In the genomic region with DNA sequence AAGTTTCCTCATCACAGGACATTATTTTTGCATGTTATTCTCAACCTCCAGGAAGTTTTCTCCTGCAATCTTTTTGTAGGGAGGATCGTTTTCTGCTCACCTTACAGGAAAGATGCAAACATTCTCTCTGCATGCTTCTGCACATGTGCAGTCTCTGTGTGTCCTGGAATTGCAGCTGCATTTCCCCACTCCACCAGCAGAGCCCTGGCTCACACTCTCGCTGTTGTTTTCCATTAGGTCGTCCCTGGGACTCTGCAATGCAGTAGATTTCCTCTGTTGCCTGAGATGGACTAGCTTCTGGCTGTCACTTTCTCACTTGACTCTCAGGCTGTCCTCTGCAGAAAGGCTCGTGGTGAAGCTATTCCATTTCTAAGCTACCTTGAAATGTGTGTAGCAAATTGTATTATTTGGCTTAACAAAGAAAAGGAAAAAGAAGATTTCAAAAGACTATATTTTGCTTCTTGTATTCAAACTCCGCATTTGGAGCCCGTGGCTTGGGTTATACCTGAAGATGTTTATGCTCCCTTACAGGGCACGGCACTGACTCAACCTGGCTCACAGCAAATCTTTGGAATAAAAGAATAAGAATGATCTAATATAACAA, we compare ENCODE assay signal across 1 cellular context.
TF ChIP-seq lines count a peak whose summit lies in the region.

No MANE protein-coding gene starts in this region.

TF ChIP-seq in SK-N-SH, 30 proteins besides CTCF, POLR2A, EP300 and RAD21 (continued from another document):
- TF ChIP-seq, protein P1, sequence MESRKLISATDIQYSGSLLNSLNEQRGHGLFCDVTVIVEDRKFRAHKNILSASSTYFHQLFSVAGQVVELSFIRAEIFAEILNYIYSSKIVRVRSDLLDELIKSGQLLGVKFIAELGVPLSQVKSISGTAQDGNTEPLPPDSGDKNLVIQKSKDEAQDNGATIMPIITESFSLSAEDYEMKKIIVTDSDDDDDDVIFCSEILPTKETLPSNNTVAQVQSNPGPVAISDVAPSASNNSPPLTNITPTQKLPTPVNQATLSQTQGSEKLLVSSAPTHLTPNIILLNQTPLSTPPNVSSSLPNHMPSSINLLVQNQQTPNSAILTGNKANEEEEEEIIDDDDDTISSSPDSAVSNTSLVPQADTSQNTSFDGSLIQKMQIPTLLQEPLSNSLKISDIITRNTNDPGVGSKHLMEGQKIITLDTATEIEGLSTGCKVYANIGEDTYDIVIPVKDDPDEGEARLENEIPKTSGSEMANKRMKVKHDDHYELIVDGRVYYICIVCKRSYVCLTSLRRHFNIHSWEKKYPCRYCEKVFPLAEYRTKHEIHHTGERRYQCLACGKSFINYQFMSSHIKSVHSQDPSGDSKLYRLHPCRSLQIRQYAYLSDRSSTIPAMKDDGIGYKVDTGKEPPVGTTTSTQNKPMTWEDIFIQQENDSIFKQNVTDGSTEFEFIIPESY (IDR thresholded peaks at IDR 0.05; ENCODE audit: borderline replicate concordance, low read depth), result no peak
- no peak for TF ChIP-seq GATA2 (CRISPR knock-in tag; IDR thresholded peaks at IDR 0.05)
- TF ChIP-seq, protein P2, sequence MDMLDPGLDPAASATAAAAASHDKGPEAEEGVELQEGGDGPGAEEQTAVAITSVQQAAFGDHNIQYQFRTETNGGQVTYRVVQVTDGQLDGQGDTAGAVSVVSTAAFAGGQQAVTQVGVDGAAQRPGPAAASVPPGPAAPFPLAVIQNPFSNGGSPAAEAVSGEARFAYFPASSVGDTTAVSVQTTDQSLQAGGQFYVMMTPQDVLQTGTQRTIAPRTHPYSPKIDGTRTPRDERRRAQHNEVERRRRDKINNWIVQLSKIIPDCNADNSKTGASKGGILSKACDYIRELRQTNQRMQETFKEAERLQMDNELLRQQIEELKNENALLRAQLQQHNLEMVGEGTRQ (IDR thresholded peaks at IDR 0.05; ENCODE audit: borderline replicate concordance, low read depth, low read length), result no peak
- no peak for TF ChIP-seq RFX5 (IDR thresholded peaks at IDR 0.05; ENCODE audit: low read length)
- no peak for TF ChIP-seq EZH2phosphoT487 (IDR thresholded peaks at IDR 0.05; ENCODE audit: borderline replicate concordance, low read depth)
- TF ChIP-seq, protein P3, sequence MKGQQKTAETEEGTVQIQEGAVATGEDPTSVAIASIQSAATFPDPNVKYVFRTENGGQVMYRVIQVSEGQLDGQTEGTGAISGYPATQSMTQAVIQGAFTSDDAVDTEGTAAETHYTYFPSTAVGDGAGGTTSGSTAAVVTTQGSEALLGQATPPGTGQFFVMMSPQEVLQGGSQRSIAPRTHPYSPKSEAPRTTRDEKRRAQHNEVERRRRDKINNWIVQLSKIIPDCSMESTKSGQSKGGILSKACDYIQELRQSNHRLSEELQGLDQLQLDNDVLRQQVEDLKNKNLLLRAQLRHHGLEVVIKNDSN (IDR thresholded peaks at IDR 0.05; ENCODE audit: borderline replicate concordance, low read depth), result no peak
- TF ChIP-seq FOXM1 (IDR thresholded peaks at IDR 0.05; ENCODE audit: low read depth), result no peak
- no peak for TF ChIP-seq MXI1 (IDR thresholded peaks at IDR 0.05; ENCODE audit: low read depth, low read length)
- TF ChIP-seq TEAD4 (IDR thresholded peaks at IDR 0.05; ENCODE audit: borderline replicate concordance, insufficient read depth), result no peak
- TF ChIP-seq TAF1 (IDR thresholded peaks at IDR 0.05; ENCODE audit: borderline replicate concordance, low read depth, low read length), result no peak
- no peak for TF ChIP-seq GABPA (IDR thresholded peaks at IDR 0.05; ENCODE audit: low read depth)
- TF ChIP-seq NFIC (IDR thresholded peaks at IDR 0.05; ENCODE audit: borderline replicate concordance), result no peak
- TF ChIP-seq, protein P4, sequence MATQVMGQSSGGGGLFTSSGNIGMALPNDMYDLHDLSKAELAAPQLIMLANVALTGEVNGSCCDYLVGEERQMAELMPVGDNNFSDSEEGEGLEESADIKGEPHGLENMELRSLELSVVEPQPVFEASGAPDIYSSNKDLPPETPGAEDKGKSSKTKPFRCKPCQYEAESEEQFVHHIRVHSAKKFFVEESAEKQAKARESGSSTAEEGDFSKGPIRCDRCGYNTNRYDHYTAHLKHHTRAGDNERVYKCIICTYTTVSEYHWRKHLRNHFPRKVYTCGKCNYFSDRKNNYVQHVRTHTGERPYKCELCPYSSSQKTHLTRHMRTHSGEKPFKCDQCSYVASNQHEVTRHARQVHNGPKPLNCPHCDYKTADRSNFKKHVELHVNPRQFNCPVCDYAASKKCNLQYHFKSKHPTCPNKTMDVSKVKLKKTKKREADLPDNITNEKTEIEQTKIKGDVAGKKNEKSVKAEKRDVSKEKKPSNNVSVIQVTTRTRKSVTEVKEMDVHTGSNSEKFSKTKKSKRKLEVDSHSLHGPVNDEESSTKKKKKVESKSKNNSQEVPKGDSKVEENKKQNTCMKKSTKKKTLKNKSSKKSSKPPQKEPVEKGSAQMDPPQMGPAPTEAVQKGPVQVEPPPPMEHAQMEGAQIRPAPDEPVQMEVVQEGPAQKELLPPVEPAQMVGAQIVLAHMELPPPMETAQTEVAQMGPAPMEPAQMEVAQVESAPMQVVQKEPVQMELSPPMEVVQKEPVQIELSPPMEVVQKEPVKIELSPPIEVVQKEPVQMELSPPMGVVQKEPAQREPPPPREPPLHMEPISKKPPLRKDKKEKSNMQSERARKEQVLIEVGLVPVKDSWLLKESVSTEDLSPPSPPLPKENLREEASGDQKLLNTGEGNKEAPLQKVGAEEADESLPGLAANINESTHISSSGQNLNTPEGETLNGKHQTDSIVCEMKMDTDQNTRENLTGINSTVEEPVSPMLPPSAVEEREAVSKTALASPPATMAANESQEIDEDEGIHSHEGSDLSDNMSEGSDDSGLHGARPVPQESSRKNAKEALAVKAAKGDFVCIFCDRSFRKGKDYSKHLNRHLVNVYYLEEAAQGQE (IDR thresholded peaks at IDR 0.05; ENCODE audit: low read depth, low read length), result no peak
- no peak for TF ChIP-seq MEF2A (IDR thresholded peaks at IDR 0.05; ENCODE audit: borderline replicate concordance, low read depth)
TF ChIP-seq in SK-N-SH: peak in this region for 4.
